Comparison of ENCODE assay signal across 20 cellular contexts in the genomic region with DNA sequence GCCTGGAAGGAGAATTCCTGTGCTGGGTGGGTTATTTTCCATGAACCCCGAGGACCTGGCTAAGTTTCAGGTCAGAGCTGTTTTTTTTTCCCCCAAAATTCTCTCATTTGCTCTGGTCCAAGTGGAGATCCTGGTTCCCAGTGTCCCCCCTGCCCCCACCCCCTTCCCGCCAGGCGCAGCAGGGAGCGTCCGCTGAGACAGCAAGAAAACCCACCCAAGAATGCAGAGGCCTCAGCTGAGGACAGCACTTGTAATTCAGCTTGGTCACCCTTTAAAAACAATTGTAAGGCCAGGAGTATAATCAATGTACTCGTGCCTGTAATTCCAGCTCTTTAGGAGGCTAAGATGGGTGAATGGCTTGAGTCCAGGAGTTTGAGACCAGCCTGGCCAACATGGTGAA. TPM values are rescaled to one million over a fixed set of nuclear protein-coding genes. Genes with fewer than 3 reads are reported as not detected.
DNase-seq lines count a peak whose midpoint lies in the region; ATAC-seq and TF ChIP-seq lines count a peak whose summit lies in the region.
"Had no signal": no experiment of that assay in that cellular context is flagged by ENCODE, and none has a peak within 500 bp of the region (broad histone marks: within the 10 kb centered on the region; RNA-seq: fewer than 3 reads in every experiment).

No MANE protein-coding gene starts in this region.

- H2AFZ ChIP-seq in osteoblast (ENCODE audit: low read length) = no peak overlapping the region

- H3K4me3 Mint-ChIP-seq in type B pancreatic cell = no peak overlapping the region
- H3K4me3 Mint-ChIP-seq: B cell had no signal

- no peaks in the 10 kb centered on the region for H3K27me3 ChIP-seq in H7 (ENCODE audit: control insufficient read depth, insufficient read depth, low read length)
- H3K27me3 ChIP-seq in osteoblast (ENCODE audit: insufficient read depth, low read length) = peaks cover 2% of the 10 kb centered on the region

- no peak overlapping the region for H3K27ac ChIP-seq in osteoblast (ENCODE audit: low read depth, low read length)
- H3K27ac ChIP-seq: A549 had no signal

- H3K27me3 Mint-ChIP-seq in type B pancreatic cell = no peaks in the 10 kb centered on the region

- no peaks in the 10 kb centered on the region for H3K36me3 Mint-ChIP-seq in type B pancreatic cell

- H3K4me1 ChIP-seq in osteoblast (ENCODE audit: insufficient read depth, low read length) = peaks cover 5% of the 10 kb centered on the region
- H3K4me1 ChIP-seq: A549 had no signal

- no peaks in the 10 kb centered on the region for H3K9me3 ChIP-seq in osteoblast (ENCODE audit: low read depth, low read length)
- H3K9me3 ChIP-seq: A549 had no signal

- peaks cover 5% of the 10 kb centered on the region for H3K4me1 Mint-ChIP-seq in type B pancreatic cell (ENCODE audit: unreplicated experiment)

- no peaks in the 10 kb centered on the region for H4K20me1 ChIP-seq in osteoblast (ENCODE audit: insufficient read depth, low read length)

- ATAC-seq in HG03565 (IDR thresholded peaks at IDR 0.05; ENCODE audit: unreplicated experiment) = no peak
- ATAC-seq: A549 had no signal

- peak; percentile 45 for DNase-seq in H7
- DNase-seq in choroid plexus epithelial cell (ENCODE audit: low read depth) = peak; percentile 66
- peak; percentile 49 for DNase-seq in osteoblast (ENCODE audit: insufficient read length, low spot score, missing footprints)
- DNase-seq in type B pancreatic cell (ENCODE audit: extremely low spot score, unreplicated experiment) = no peak
- DNase-seq in mucosa of gallbladder (ENCODE audit: low spot score) = no peak
- no peak for DNase-seq in dermis blood vessel endothelial cell
- DNase-seq: DMS79, Kasumi-1, NCI-H1694, NCI-H2081, NCI-H2171 treated with DMSO at 0.1 percent for 48 hours, NCI-H524 treated with DMSO at 0.1 percent for 48 hours, NCI-H82, OCI-M1, SHP77 had no signal

- H3K36me3 ChIP-seq in H7 (replicated peaks; ENCODE audit: control insufficient read depth, insufficient read depth, low read length) = no peaks in the 10 kb centered on the region
- no peaks in the 10 kb centered on the region for H3K36me3 ChIP-seq in osteoblast (ENCODE audit: insufficient read depth, low read length)

- H3K9me3 Mint-ChIP-seq in type B pancreatic cell = no peaks in the 10 kb centered on the region

- H3K4me3 ChIP-seq in H7 (ENCODE audit: insufficient read depth, low read depth, low read length) (no peak overlapping the region), choroid plexus epithelial cell (ENCODE audit: low read depth, low read length) (no peak overlapping the region), osteoblast (ENCODE audit: insufficient read depth, low read length) (no peak overlapping the region)
- H3K4me3 ChIP-seq: A549 had no signal

- H3K27ac Mint-ChIP-seq in type B pancreatic cell = peak overlapping the region; percentile 6
- H3K27ac Mint-ChIP-seq: B cell had no signal

- H3K4me2 ChIP-seq in osteoblast (ENCODE audit: insufficient read depth, low read length) = no peak overlapping the region
- H3K4me2 ChIP-seq: A549 had no signal

- TF ChIP-seq CTCF in choroid plexus epithelial cell (conservative IDR thresholded peaks at IDR 0.05; ENCODE audit: low read depth, low read length) = no peak
- TF ChIP-seq CTCF in osteoblast (IDR thresholded peaks at IDR 0.05; ENCODE audit: extremely low read depth, low read depth, low read length) = no peak
- no peak for TF ChIP-seq CTCF in type B pancreatic cell (conservative IDR thresholded peaks at IDR 0.05)

- H3K79me2 ChIP-seq in osteoblast (ENCODE audit: insufficient read depth, low read length) = no peaks in the 10 kb centered on the region

RNA-seq across cellular contexts. Expression of gene TSPAN16, which starts 11.4 kb away (rescaled TPM):
- total RNA-seq in H7 (2014; rRNA removed; shearing (Covaris generic)) = not detected in 2 replicates
- total RNA-seq in osteoblast (not detected in 2 replicates), type B pancreatic cell (ENCODE audit: low replicate concordance) (not detected in 2 replicates), mucosa of gallbladder (not detected), dermis blood vessel endothelial cell (not detected in 2 replicates)
- total RNA-seq: B cell, MCF 10A, RPMI7951 had no signal

RNA-seq across cellular contexts. Expression of gene DOCK6, which starts 22.2 kb away (rescaled TPM):
- 26.9 and 33.7 TPM in 2 replicates for total RNA-seq in H7 (2014; rRNA removed; shearing (Covaris generic))
- total RNA-seq in osteoblast (12.7 and 183 TPM in 2 replicates), type B pancreatic cell (ENCODE audit: low replicate concordance) (43.6 and 58.9 TPM in 2 replicates), mucosa of gallbladder (102 TPM), dermis blood vessel endothelial cell (95.3 and 184 TPM in 2 replicates)

RNA-seq across cellular contexts. Expression of gene ANGPTL8, which starts 45.1 kb away (rescaled TPM):
- total RNA-seq in H7 (2014; rRNA removed; shearing (Covaris generic)) = not detected in 2 replicates
- not detected in 2 replicates for total RNA-seq in osteoblast
- total RNA-seq in type B pancreatic cell (ENCODE audit: low replicate concordance) = not detected in 2 replicates
- 0.95 TPM for total RNA-seq in mucosa of gallbladder
- total RNA-seq in dermis blood vessel endothelial cell = not detected in 2 replicates
- total RNA-seq: B cell, MCF 10A, RPMI7951 had no signal

RNA-seq across cellular contexts. Expression of gene RAB3D, which starts 54.9 kb away (rescaled TPM):
- 10.1 and 11.2 TPM in 2 replicates for total RNA-seq in H7 (2014; rRNA removed; shearing (Covaris generic))
- total RNA-seq in osteoblast (2.1 and 3.3 TPM in 2 replicates), type B pancreatic cell (ENCODE audit: low replicate concordance) (45.3 and 77.5 TPM in 2 replicates), mucosa of gallbladder (41.9 TPM), dermis blood vessel endothelial cell (55.6 and 65.0 TPM in 2 replicates)

Comparison
In these comparisons a context has a peak if more than half of its experiments do, and no peak if none do; other contexts are left out.
1. DNase-seq: peak in H7 (single experiment), choroid plexus epithelial cell (single experiment) and osteoblast (single experiment); none in type B pancreatic cell (single experiment), mucosa of gallbladder (single experiment) and dermis blood vessel endothelial cell (single experiment).